13 cellular contexts compared by ENCODE assay signal in the genomic region with DNA sequence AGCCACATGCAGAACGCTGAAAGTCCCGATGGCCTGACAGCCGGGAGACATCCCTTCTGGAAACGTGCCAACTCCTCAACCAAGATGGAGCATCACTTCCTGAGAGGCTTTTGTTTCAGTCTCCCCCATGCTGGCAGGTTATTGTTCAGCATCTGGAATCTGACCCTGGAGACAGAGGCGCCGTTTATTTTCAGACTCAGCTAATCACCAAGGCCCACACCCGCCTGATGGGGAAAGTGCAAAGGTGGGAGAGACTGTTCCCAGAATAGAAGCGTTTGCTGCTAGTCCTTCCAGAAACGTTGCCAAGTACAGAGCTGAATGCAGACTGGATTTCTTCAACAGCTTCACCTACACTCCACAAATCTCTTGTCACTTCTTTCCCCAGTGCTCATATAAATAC. TPM values are rescaled to one million over a fixed set of nuclear protein-coding genes. Genes with fewer than 3 reads are reported as not detected.
DNase-seq lines count a peak whose midpoint lies in the region; ATAC-seq, FAIRE-seq and TF ChIP-seq lines count a peak whose summit lies in the region.
"Had no signal": no experiment of that assay in that cellular context is flagged by ENCODE, and none has a peak within 500 bp of the region (broad histone marks: within the 10 kb centered on the region; RNA-seq: fewer than 3 reads in every experiment).

No MANE protein-coding gene starts in this region.

- DNase-seq in A172 (ENCODE audit: low spot score): peak; percentile 59
- DNase-seq in NCI-H1105 (lab: John Stamatoyannopoulos, UW): peak; percentile 18
- DNase-seq in brain pericyte (ENCODE audit: low read depth, low spot score): peak; percentile 83
- DNase-seq in left lung: no peak
- DNase-seq in stimulated activated naive CD4-positive, alpha-beta T cell (lab: John Stamatoyannopoulos, UW): no peak
- no peak for DNase-seq in natural killer cell
- no peak for DNase-seq in D721Med (ENCODE audit: insufficient read length, low spot score)

- intact Hi-C loops in left lung (cut with DNase I) (no loop called here), natural killer cell (cut with micrococcal nuclease) (no loop called here)

- H3K4me1 Mint-ChIP-seq in natural killer cell: no peaks in the 10 kb centered on the region
- H3K4me1 Mint-ChIP-seq: B cell had no signal

- no peak overlapping the region for H3K4me3 Mint-ChIP-seq in natural killer cell
- H3K4me3 Mint-ChIP-seq: activated naive CD4-positive, alpha-beta T cell treated with anti-CD3 and anti-CD28 coated beads, Interleukin-2, amount 50 U/mL, for 24 hours; B cell; stimulated activated naive CD8-positive, alpha-beta T cell treated with anti-CD3 and anti-CD28 coated beads, Interleukin-15, Interleukin-2, amounts not matched to agents 100 ng/mL and 50 ng/mL, for 24 hours had no signal

- H3K9me3 Mint-ChIP-seq in natural killer cell: no peaks in the 10 kb centered on the region
- H3K9me3 Mint-ChIP-seq: activated naive CD4-positive, alpha-beta T cell treated with anti-CD3 and anti-CD28 coated beads, Interleukin-2, amount 50 U/mL, for 24 hours; stimulated activated naive CD8-positive, alpha-beta T cell treated with anti-CD3 and anti-CD28 coated beads, Interleukin-15, Interleukin-2, amounts not matched to agents 100 ng/mL and 50 ng/mL, for 24 hours had no signal

- no peaks in the 10 kb centered on the region for H3K27me3 ChIP-seq in left lung

- peaks cover 0 to 12% of the 10 kb centered on the region in 2 donors for H3K4me1 ChIP-seq in left lung

- H3K27me3 Mint-ChIP-seq in natural killer cell (ENCODE audit: low read depth in 2 of 2): peaks cover 10 to 32% of the 10 kb centered on the region in 2 donors

- H3K4me3 ChIP-seq in left lung: no peak overlapping the region

- FAIRE-seq in D721Med (lab: Jason Lieb, UNC): no peak

- no peak overlapping the region for H3K27ac Mint-ChIP-seq in natural killer cell
- H3K27ac Mint-ChIP-seq: activated naive CD4-positive, alpha-beta T cell treated with anti-CD3 and anti-CD28 coated beads, Interleukin-2, amount 50 U/mL, for 24 hours; B cell; stimulated activated naive CD8-positive, alpha-beta T cell treated with anti-CD3 and anti-CD28 coated beads, Interleukin-15, Interleukin-2, amounts not matched to agents 100 ng/mL and 50 ng/mL, for 24 hours had no signal

- ATAC-seq in left lung: peak; percentile 43
- no peak for ATAC-seq in HG03442 (IDR thresholded peaks at IDR 0.05; ENCODE audit: unreplicated experiment)
- ATAC-seq in natural killer cell: no peak

- H3K9me3 ChIP-seq in left lung: no peaks in the 10 kb centered on the region

- H3K36me3 ChIP-seq in left lung: no peaks in the 10 kb centered on the region

- no peaks in the 10 kb centered on the region for H3K36me3 Mint-ChIP-seq in natural killer cell
- H3K36me3 Mint-ChIP-seq: activated naive CD4-positive, alpha-beta T cell treated with anti-CD3 and anti-CD28 coated beads, Interleukin-2, amount 50 U/mL, for 24 hours had no signal

- H3K27ac ChIP-seq in left lung: no peak overlapping the region
- H3K27ac ChIP-seq: epithelial cell of prostate, KMS-11 had no signal

- TF ChIP-seq CTCF in left lung (IDR thresholded peaks at IDR 0.05) (no peak), natural killer cell (IDR thresholded peaks at IDR 0.05) (no peak), D721Med (IDR thresholded peaks at IDR 0.05; ENCODE audit: insufficient read depth, missing control alignments) (no peak)

RNA-seq across cellular contexts. Expression of gene S1PR3, which starts 41.8 kb away (rescaled TPM):
- 3.5 and 6.3 TPM in 2 replicates for total RNA-seq in A172 (2014; rRNA removed; shearing (Covaris generic))
- 10 to 100 TPM in 1 of 2 donors, 1 to 10 TPM in 1; 6.9 to 15.8 TPM for total RNA-seq in left lung
- total RNA-seq in natural killer cell: 1 to 10 TPM in 2 of 3 donors, not detected in 1; 1.1 to 1.5 TPM
- total RNA-seq: B cell had no signal

Comparison
In these comparisons a context has a peak if more than half of its experiments do, and no peak if none do; other contexts are left out.
1. DNase-seq: peak in A172 (single experiment), NCI-H1105 (single experiment) and brain pericyte (single experiment); none in left lung (0 of 2), stimulated activated naive CD4-positive, alpha-beta T cell (0 of 6), natural killer cell (single experiment) and D721Med (single experiment).